Comparison of ENCODE assay signal across 18 cellular contexts in genomic region chr2:10089565-10090183, GRCh38.
DNase-seq lines count a peak whose midpoint lies in the region; ATAC-seq and TF ChIP-seq lines count a peak whose summit lies in the region.
"Had no signal": no experiment of that assay in that cellular context is flagged by ENCODE, and none has a peak within 500 bp of the region (broad histone marks: within the 10 kb centered on the region; RNA-seq: fewer than 3 reads in every experiment).

No MANE protein-coding gene starts in this region.

- in situ Hi-C loops in brain microvascular endothelial cell (cut with HindIII; ENCODE audit: low pct_ligation_motif_present, low sequenced_read_pairs) = no loop called here

- H3K27ac ChIP-seq in brain microvascular endothelial cell = no peak overlapping the region
- H3K27ac ChIP-seq: colonic mucosa, gastrocnemius medialis, SJCRH30, skin epidermis, thoracic aorta had no signal

- no peaks in the 10 kb centered on the region for H3K36me3 ChIP-seq in brain microvascular endothelial cell (replicated peaks)
- H3K36me3 ChIP-seq: colonic mucosa, gastrocnemius medialis, SJCRH30, thoracic aorta had no signal

- ATAC-seq in GM18907 (IDR thresholded peaks at IDR 0.05; ENCODE audit: unreplicated experiment) (peak; percentile 48), GM21786 (IDR thresholded peaks at IDR 0.05; ENCODE audit: unreplicated experiment) (peak; percentile 49), HG03457 (IDR thresholded peaks at IDR 0.05; ENCODE audit: unreplicated experiment) (peak; percentile 48), HG02571 (IDR thresholded peaks at IDR 0.05; ENCODE audit: unreplicated experiment) (no peak)
- ATAC-seq: gastrocnemius medialis had no signal

- peak; percentile 65 for DNase-seq in left kidney (ENCODE audit: low read depth, low spot score)
- DNase-seq in brain microvascular endothelial cell = no peak
- DNase-seq in NCI-H1694 treated with DMSO at 0.1 percent for 48 hours (lab: John Stamatoyannopoulos, UW) = no peak
- DNase-seq in NCI-H345 (lab: John Stamatoyannopoulos, UW) = no peak
- DNase-seq: activated CD4-positive, CD25-positive, alpha-beta regulatory T cell treated with anti-CD3 and anti-CD28 coated beads, Interleukin-2, amount 50 U/mL, for 72 hours; activated CD8-positive, alpha-beta memory T cell treated with anti-CD3 and anti-CD28 coated beads, Interleukin-2, amount 50 U/mL, for 48 hours; activated naive CD4-positive, alpha-beta T cell treated with Interleukin-2 at 50 U/mL for 16 hours; colonic mucosa; gastrocnemius medialis; NCI-H1436 treated with DMSO at 0.1 percent for 48 hours; SJCRH30; T-helper 2 cell had no signal

- H3K27me3 ChIP-seq in brain microvascular endothelial cell (replicated peaks) = peaks cover 32% of the 10 kb centered on the region

- no peak overlapping the region for H3K4me3 ChIP-seq in brain microvascular endothelial cell (ENCODE audit: low read depth, low read length)
- H3K4me3 ChIP-seq: colonic mucosa, gastrocnemius medialis, SJCRH30, skin epidermis, thoracic aorta had no signal

- no peak for TF ChIP-seq CTCF in brain microvascular endothelial cell (IDR thresholded peaks at IDR 0.05; ENCODE audit: low read depth, low read length, missing control alignments)
